ENCODE assay signal across 8 cellular contexts in genomic region chr19:1252221-1252817, GRCh38. TPM values are rescaled to one million over a fixed set of nuclear protein-coding genes. Genes with fewer than 3 reads are reported as not detected.
DNase-seq lines count a peak whose midpoint lies in the region; ATAC-seq and TF ChIP-seq lines count a peak whose summit lies in the region.

No MANE protein-coding gene starts in this region.

- H2BK120ac ChIP-seq in mesendoderm (ENCODE audit: low read depth, low read length): peak overlapping the region; percentile 2

- H3K9me3 Mint-ChIP-seq in endodermal cell: no peaks in the 10 kb centered on the region
- no peaks in the 10 kb centered on the region for H3K9me3 Mint-ChIP-seq in stimulated activated naive CD8-positive, alpha-beta T cell treated with anti-CD3 and anti-CD28 coated beads, Interleukin-15, Interleukin-2, amounts not matched to agents 100 ng/mL and 50 ng/mL, for 24 hours

- no peak overlapping the region for H3K27ac Mint-ChIP-seq in endodermal cell
- peak overlapping the region; percentile 86 for H3K27ac Mint-ChIP-seq in stimulated activated naive CD8-positive, alpha-beta T cell treated with anti-CD3 and anti-CD28 coated beads, Interleukin-15, Interleukin-2, amounts not matched to agents 100 ng/mL and 50 ng/mL, for 24 hours

- H3K4me2 ChIP-seq in BLaER1 treated with 17β-estradiol and CSF1 and Interleukin-3, amounts not matched to agents 10 nM and 100 nM: peak overlapping the region; percentile 95 to 100 (median 98)
- peak overlapping the region; percentile 59 for H3K4me2 ChIP-seq in mesendoderm (ENCODE audit: low read length)

- no peak overlapping the region for H2BK5ac ChIP-seq in mesendoderm (ENCODE audit: low read length)

- no peaks in the 10 kb centered on the region for H3K27me3 Mint-ChIP-seq in endodermal cell (ENCODE audit: insufficient read depth)
- no peaks in the 10 kb centered on the region for H3K27me3 Mint-ChIP-seq in stimulated activated naive CD8-positive, alpha-beta T cell treated with anti-CD3 and anti-CD28 coated beads, Interleukin-15, Interleukin-2, amounts not matched to agents 100 ng/mL and 50 ng/mL, for 24 hours

- peaks cover 40% of the 10 kb centered on the region for H3K36me3 Mint-ChIP-seq in endodermal cell (ENCODE audit: low read depth)
- peaks cover 32% of the 10 kb centered on the region for H3K36me3 Mint-ChIP-seq in stimulated activated naive CD8-positive, alpha-beta T cell treated with anti-CD3 and anti-CD28 coated beads, Interleukin-15, Interleukin-2, amounts not matched to agents 100 ng/mL and 50 ng/mL, for 24 hours (ENCODE audit: low read depth)

- WGBS in endodermal cell (ENCODE audit: insufficient coverage in 1 of 2, insufficient read length in 1 of 2), 2 experiments: 39 to 41% methylated on average over 9 to 29 of the region's 30 CpGs
- WGBS in mesendoderm (ENCODE audit: extremely low coverage, insufficient coverage, low lambda C conversion rate): no CpG with 5 or more reads among the region's 30 CpGs

- peaks cover 63% of the 10 kb centered on the region for H3K79me2 ChIP-seq in mesendoderm (ENCODE audit: control insufficient read depth, insufficient read depth, low read length)

- peaks cover 15% of the 10 kb centered on the region for H3K79me1 ChIP-seq in mesendoderm (ENCODE audit: low read length)

- peaks cover 60 to 65% (median 63%) of the 10 kb centered on the region in 11 experiments for H3K36me3 ChIP-seq in BLaER1 treated with 17β-estradiol and CSF1 and Interleukin-3, amounts not matched to agents 10 nM and 100 nM
- H3K36me3 ChIP-seq in KOPT-K1 (ENCODE audit: insufficient read depth, low read length) (peaks cover 39% of the 10 kb centered on the region), endodermal cell (ENCODE audit: control insufficient read depth, insufficient read depth, low read length) (peaks cover 49% of the 10 kb centered on the region), mesendoderm (ENCODE audit: control insufficient read depth, insufficient read depth, low read length) (peaks cover 22% of the 10 kb centered on the region)

- no peak overlapping the region for H2AK5ac ChIP-seq in mesendoderm (ENCODE audit: low read length)

- H3K18ac ChIP-seq in mesendoderm (ENCODE audit: low read length): peak overlapping the region; percentile 99

- TF ChIP-seq CTCF in endodermal cell (conservative IDR thresholded peaks at IDR 0.05): no peak

- DNase-seq in activated CD4-positive, alpha-beta T cell treated with anti-CD3 and anti-CD28 coated beads, Interleukin-2, amount 50 U/mL, for 1 hour: peak; percentile 55
- DNase-seq in endodermal cell (no peak), mesendoderm (peak; percentile 72), NCI-H774 (lab: John Stamatoyannopoulos, UW) (no peak)

- H3K4me3 Mint-ChIP-seq in endodermal cell: peak overlapping the region; percentile 87
- peak overlapping the region; percentile 94 for H3K4me3 Mint-ChIP-seq in stimulated activated naive CD8-positive, alpha-beta T cell treated with anti-CD3 and anti-CD28 coated beads, Interleukin-15, Interleukin-2, amounts not matched to agents 100 ng/mL and 50 ng/mL, for 24 hours

- no peak overlapping the region for H3K23ac ChIP-seq in mesendoderm (ENCODE audit: low read length)

- peak overlapping the region; percentile 92 to 100 (median 99) for H3K4me3 ChIP-seq in BLaER1 treated with 17β-estradiol and CSF1 and Interleukin-3, amounts not matched to agents 10 nM and 100 nM
- H3K4me3 ChIP-seq in endodermal cell (ENCODE audit: low read length) (peak overlapping the region; percentile 85), mesendoderm (ENCODE audit: low read length) (no peak overlapping the region)

- H3K27ac ChIP-seq in BLaER1 treated with 17β-estradiol and CSF1 and Interleukin-3, amounts not matched to agents 10 nM and 100 nM: peak overlapping the region; percentile 93 to 97 (median 95)
- H3K27ac ChIP-seq in KOPT-K1 (ENCODE audit: low read depth, low read length, poor library complexity, severe bottlenecking): peak overlapping the region; percentile 88
- H3K27ac ChIP-seq in endodermal cell (ENCODE audit: low read depth, low read length): peak overlapping the region; percentile 91
- peak overlapping the region; percentile 94 for H3K27ac ChIP-seq in mesendoderm (ENCODE audit: low read depth, low read length)

- H4K20me1 ChIP-seq in BLaER1 treated with 17β-estradiol and CSF1 and Interleukin-3, amounts not matched to agents 10 nM and 100 nM: peaks cover 52 to 75% (median 64%) of the 10 kb centered on the region in 11 experiments

- H3K4me1 Mint-ChIP-seq in endodermal cell: peaks cover under 1% of the 10 kb centered on the region
- peaks cover 21% of the 10 kb centered on the region for H3K4me1 Mint-ChIP-seq in stimulated activated naive CD8-positive, alpha-beta T cell treated with anti-CD3 and anti-CD28 coated beads, Interleukin-15, Interleukin-2, amounts not matched to agents 100 ng/mL and 50 ng/mL, for 24 hours (ENCODE audit: low read depth)

- peak overlapping the region; percentile 28 for H4K8ac ChIP-seq in mesendoderm (ENCODE audit: low read depth, low read length)

- H4K5ac ChIP-seq in mesendoderm (ENCODE audit: low read length): no peak overlapping the region

- H3K4ac ChIP-seq in mesendoderm (ENCODE audit: low read depth, low read length): peak overlapping the region; percentile 100

- no peak overlapping the region for H2BK15ac ChIP-seq in mesendoderm (replicated peaks; ENCODE audit: low read depth)

- H3K4me1 ChIP-seq in BLaER1 treated with 17β-estradiol and CSF1 and Interleukin-3, amounts not matched to agents 10 nM and 100 nM: peaks cover 48 to 55% (median 50%) of the 10 kb centered on the region in 10 experiments
- H3K4me1 ChIP-seq in endodermal cell (ENCODE audit: control insufficient read depth, insufficient read depth, low read length) (peaks cover 5% of the 10 kb centered on the region), mesendoderm (ENCODE audit: control insufficient read depth, low read depth, low read length) (no peaks in the 10 kb centered on the region)

- H3K9ac ChIP-seq in BLaER1 treated with 17β-estradiol and CSF1 and Interleukin-3, amounts not matched to agents 10 nM and 100 nM: peak overlapping the region; percentile 89 to 99 (median 98)
- peak overlapping the region; percentile 95 for H3K9ac ChIP-seq in endodermal cell (ENCODE audit: extremely low read depth, low read length, poor library complexity, severe bottlenecking)
- peak overlapping the region; percentile 96 for H3K9ac ChIP-seq in mesendoderm (ENCODE audit: low read length)

- no peak for ATAC-seq in GM19467 (IDR thresholded peaks at IDR 0.05; ENCODE audit: unreplicated experiment)

- H3K27me3 ChIP-seq in BLaER1 treated with 17β-estradiol and CSF1 and Interleukin-3, amounts not matched to agents 10 nM and 100 nM: no peaks in the 10 kb centered on the region
- H3K27me3 ChIP-seq in endodermal cell (ENCODE audit: control insufficient read depth, insufficient read depth, low read length, poor library complexity, severe bottlenecking) (no peaks in the 10 kb centered on the region), mesendoderm (ENCODE audit: insufficient read depth, low read length, poor library complexity) (no peaks in the 10 kb centered on the region)

- peak overlapping the region; percentile 97 for H3K56ac ChIP-seq in mesendoderm (ENCODE audit: low read length)

- peaks cover 0 to 5% (median 0%) of the 10 kb centered on the region in 11 experiments; a peak in 6 of 22 replicates for H3K9me3 ChIP-seq in BLaER1 treated with 17β-estradiol and CSF1 and Interleukin-3, amounts not matched to agents 10 nM and 100 nM (replicated peaks in 1 of 11)
- H3K9me3 ChIP-seq in KOPT-K1 (ENCODE audit: insufficient read depth, low read length, poor library complexity, severe bottlenecking) (no peaks in the 10 kb centered on the region), endodermal cell (ENCODE audit: control insufficient read depth, low read length) (no peaks in the 10 kb centered on the region)

RNA-seq across cellular contexts. Expression of gene MIDN, which starts 3.9 kb away (rescaled TPM):
- 100 to 1,000 TPM; 183 to 185 TPM for total RNA-seq in endodermal cell
- polyA plus RNA-seq in endodermal cell (2013, experiment 1 of 2): 126 TPM
- 115 TPM for polyA plus RNA-seq in endodermal cell (2013, experiment 2 of 2)
- 133 TPM for polyA plus RNA-seq in mesendoderm (2013, experiment 1 of 2)
- polyA plus RNA-seq in mesendoderm (2013, experiment 2 of 2): 131 TPM

RNA-seq across cellular contexts. Expression of gene ATP5F1D, which starts 10.8 kb away (rescaled TPM):
- 100 to 1,000 TPM; 144 to 159 TPM for total RNA-seq in endodermal cell
- polyA plus RNA-seq in endodermal cell (2013, experiment 1 of 2): 108 TPM
- 96.0 TPM for polyA plus RNA-seq in endodermal cell (2013, experiment 2 of 2)
- 127 TPM for polyA plus RNA-seq in mesendoderm (2013, experiment 1 of 2)
- polyA plus RNA-seq in mesendoderm (2013, experiment 2 of 2): 122 TPM

RNA-seq across cellular contexts. Expression of gene CBARP, which starts 14.5 kb away (rescaled TPM):
- 10 to 100 TPM; 21.5 to 28.5 TPM for total RNA-seq in endodermal cell
- polyA plus RNA-seq in endodermal cell (2013, experiment 1 of 2): 26.4 TPM
- 19.3 TPM for polyA plus RNA-seq in endodermal cell (2013, experiment 2 of 2)
- 3.2 TPM for polyA plus RNA-seq in mesendoderm (2013, experiment 1 of 2)
- 3.5 TPM for polyA plus RNA-seq in mesendoderm (2013, experiment 2 of 2)

RNA-seq across cellular contexts. Expression of gene CIRBP, which starts 16.8 kb away (rescaled TPM):
- total RNA-seq in endodermal cell: 100 to 1,000 TPM; 282 to 301 TPM
- polyA plus RNA-seq in endodermal cell (2013, experiment 1 of 2): 403 TPM
- 310 TPM for polyA plus RNA-seq in endodermal cell (2013, experiment 2 of 2)
- polyA plus RNA-seq in mesendoderm (2013, experiment 1 of 2): 93.3 TPM
- polyA plus RNA-seq in mesendoderm (2013, experiment 2 of 2): 93.6 TPM

RNA-seq across cellular contexts. Expression of gene FAM174C, which starts 23.0 kb away (rescaled TPM):
- 10 to 100 TPM; 45.1 to 46.0 TPM for total RNA-seq in endodermal cell
- polyA plus RNA-seq in endodermal cell (2013, experiment 1 of 2): 18.2 TPM
- polyA plus RNA-seq in endodermal cell (2013, experiment 2 of 2): 19.0 TPM
- 55.7 TPM for polyA plus RNA-seq in mesendoderm (2013, experiment 1 of 2)
- 57.0 TPM for polyA plus RNA-seq in mesendoderm (2013, experiment 2 of 2)

Comparison
In these comparisons a context has a peak if more than half of its experiments do, and no peak if none do; other contexts are left out.
1. DNase-seq: peak in activated CD4-positive, alpha-beta T cell treated with anti-CD3 and anti-CD28 coated beads, Interleukin-2, amount 50 U/mL, for 1 hour (single experiment) and mesendoderm (single experiment); none in endodermal cell (single experiment) and NCI-H774 (single experiment).
2. Peak in every context shown above with its lines, with median percentiles within 50 percentile points of each other: H3K27ac ChIP-seq and H3K9ac ChIP-seq.